Comparison of ENCODE assay signal across 16 cellular contexts in the genomic region with DNA sequence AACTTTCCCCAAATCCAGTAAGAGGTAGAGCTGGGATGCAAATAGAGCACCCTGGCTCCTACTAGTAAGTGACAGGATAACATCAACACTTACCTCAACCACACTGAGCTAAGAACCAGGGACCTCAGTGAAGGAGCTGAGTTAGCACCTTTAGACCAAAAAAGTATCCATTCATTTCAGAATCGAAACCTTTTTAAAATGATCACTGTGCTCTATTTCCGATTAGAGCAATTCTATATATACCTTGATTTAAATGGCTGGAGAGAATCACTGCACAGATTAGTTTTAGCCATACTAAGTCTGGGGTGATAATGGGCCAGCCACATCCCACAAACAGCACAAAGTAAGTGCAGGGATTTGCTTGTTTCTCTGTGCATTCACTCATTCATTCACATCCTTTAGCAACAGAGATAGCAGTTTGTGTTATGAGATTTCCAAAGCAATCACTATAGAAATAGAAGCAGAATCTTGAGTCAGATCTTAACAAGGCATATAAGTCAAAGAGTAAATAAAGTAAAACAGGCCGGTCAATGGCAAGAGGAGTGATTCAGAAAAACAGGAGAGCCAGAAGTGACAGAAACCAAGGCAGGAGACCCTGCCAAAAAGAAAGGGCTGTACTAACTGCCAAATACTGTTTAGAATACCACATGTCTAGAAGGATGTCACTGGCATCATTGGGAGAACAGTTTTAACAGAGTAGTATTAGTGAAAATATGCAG.
A peak's percentile ranks its signal among the peaks of the same experiment; 100 is the strongest.
DNase-seq lines count a peak whose midpoint lies in the region; ATAC-seq and TF ChIP-seq lines count a peak whose summit lies in the region.
"Had no signal": no experiment of that assay in that cellular context is flagged by ENCODE, and none has a peak within 500 bp of the region (broad histone marks: within the 10 kb centered on the region; RNA-seq: fewer than 3 reads in every experiment).

No MANE protein-coding gene starts in this region.

- no peaks in the 10 kb centered on the region for H3K9me2 ChIP-seq in PC-9 (ENCODE audit: insufficient read depth)

- H3K9me3 ChIP-seq in esophagus muscularis mucosa: no peaks in the 10 kb centered on the region
- no peaks in the 10 kb centered on the region for H3K9me3 ChIP-seq in stomach
- H3K9me3 ChIP-seq in PC-9 (ENCODE audit: insufficient read depth, low read depth): no peaks in the 10 kb centered on the region
- H3K9me3 ChIP-seq: BLaER1, colonic mucosa, upper lobe of right lung had no signal

- no TSS peak for BruUV-seq in PC-9 (replicated peaks; lab: Mats Ljungman, UMichigan)

- H3K27ac ChIP-seq in esophagus muscularis mucosa (replicated peaks in 1 of 4) (peak overlapping the region; percentile 17 to 57 (median 36)), stomach (peak overlapping the region; percentile 22 to 73 (median 31)), PC-9 (no peak overlapping the region)
- H3K27ac ChIP-seq: BLaER1, colonic mucosa, upper lobe of right lung had no signal

- DNase-seq in RPMI8226 (peak; percentile 74), esophagus muscularis mucosa (ENCODE audit: extremely low spot score) (no peak), stomach (no peak), NCI-H748 (lab: John Stamatoyannopoulos, UW; ENCODE audit: unreplicated experiment) (no peak), NCI-H1105 treated with DMSO at 0.1 percent for 48 hours (lab: John Stamatoyannopoulos, UW) (no peak), PC-9 (no peak), DMS 273 treated with DMSO at 0.1 percent for 48 hours (lab: John Stamatoyannopoulos, UW) (no peak)
- DNase-seq: activated B cell treated with CpG ODN at 0.5 μM for 24 hours; activated CD8-positive, alpha-beta memory T cell treated with anti-CD3 and anti-CD28 coated beads, Interleukin-2, amount 10 ng/mL, durations not matched to agents 7 days and 5 days; activated naive CD4-positive, alpha-beta T cell treated with anti-CD3 and anti-CD28 coated beads, Interleukin-2, amount 50 U/mL, for 16 hours; colonic mucosa; foreskin melanocyte; NCI-H2171 treated with DMSO at 0.1 percent for 48 hours; upper lobe of right lung had no signal

- no peak overlapping the region for H3K4me3 ChIP-seq in esophagus muscularis mucosa
- no peak overlapping the region for H3K4me3 ChIP-seq in stomach
- no peak overlapping the region for H3K4me3 ChIP-seq in PC-9
- H3K4me3 ChIP-seq: BLaER1, colonic mucosa, upper lobe of right lung had no signal

- H3K4me1 ChIP-seq in esophagus muscularis mucosa: peaks cover 6 to 28% (median 27%) of the 10 kb centered on the region in 4 donors
- peaks cover 3 to 32% (median 24%) of the 10 kb centered on the region in 4 donors for H3K4me1 ChIP-seq in stomach
- no peaks in the 10 kb centered on the region for H3K4me1 ChIP-seq in PC-9 (replicated peaks; ENCODE audit: insufficient read depth)
- H3K4me1 ChIP-seq: colonic mucosa had no signal

- H3K4me2 ChIP-seq in PC-9: no peak overlapping the region
- H3K4me2 ChIP-seq: BLaER1 had no signal

- no peaks in the 10 kb centered on the region for H3K79me2 ChIP-seq in PC-9 (ENCODE audit: low read depth)

- TF ChIP-seq CTCF in esophagus muscularis mucosa (IDR thresholded peaks at IDR 0.05): no peak
- TF ChIP-seq CTCF in stomach (IDR thresholded peaks at IDR 0.05): no peak
- no peak for TF ChIP-seq CTCF in PC-9 (conservative IDR thresholded peaks at IDR 0.05)

- no peak overlapping the region for H2AFZ ChIP-seq in PC-9

- intact Hi-C loops in esophagus muscularis mucosa (cut with DNase I): loop anchor here (5.0 kb wide), 1 partner anchor 136 kb away; a partner anchor contains a TSS
- intact Hi-C loops in stomach (cut with DNase I; ENCODE audit: low total_unique reads): no loop called here
- intact Hi-C loops in PC-9 (cut with micrococcal nuclease; ENCODE audit: unreplicated experiment): no loop called here

- TF ChIP-seq EP300 in esophagus muscularis mucosa (IDR thresholded peaks at IDR 0.05) (no peak), stomach (IDR thresholded peaks at IDR 0.05) (no peak)

- no peak for TF ChIP-seq POLR2A in esophagus muscularis mucosa (IDR thresholded peaks at IDR 0.05; ENCODE audit: low read depth)
- TF ChIP-seq POLR2A in stomach (IDR thresholded peaks at IDR 0.05): no peak

- ATAC-seq in GM18511 (IDR thresholded peaks at IDR 0.05; ENCODE audit: unreplicated experiment): peak; percentile 46
- ATAC-seq: activated CD8-positive, alpha-beta memory T cell treated with anti-CD3 and anti-CD28 coated beads, Interleukin-2, amount 10 ng/mL, durations not matched to agents 7 days and 5 days; upper lobe of right lung had no signal

- no peaks in the 10 kb centered on the region for H4K20me1 ChIP-seq in PC-9 (ENCODE audit: insufficient read depth)
- H4K20me1 ChIP-seq: BLaER1 had no signal

- H3F3A ChIP-seq in PC-9 (ENCODE audit: insufficient read depth, low read depth): no peaks in the 10 kb centered on the region

- 72% methylated on average over 3 of the region's 3 CpGs for WGBS in esophagus muscularis mucosa
- WGBS in stomach, 5 donors: 53 to 71% (median 65%) methylated on average over 3 of the region's 3 CpGs

- POLR2A ChIA-PET in PC-9 (lab: Charles Lee; ENCODE audit: unreplicated experiment): interaction anchor here (0.7 kb wide), 1 partner anchor 82 kb away, joined by 6 read pairs; no protein-coding TSS in a partner anchor

- H3K36me3 ChIP-seq in esophagus muscularis mucosa (peaks cover 0 to 62% (median 31%) of the 10 kb centered on the region in 4 donors), stomach (peaks cover 15 to 35% (median 31%) of the 10 kb centered on the region in 4 donors), PC-9 (ENCODE audit: low read depth) (no peaks in the 10 kb centered on the region)
- H3K36me3 ChIP-seq: colonic mucosa had no signal

- CTCF ChIA-PET in PC-9 (lab: Charles Lee): no interaction called here

- H3K27me3 ChIP-seq in esophagus muscularis mucosa: no peaks in the 10 kb centered on the region
- H3K27me3 ChIP-seq in stomach: no peaks in the 10 kb centered on the region
- H3K27me3 ChIP-seq in PC-9 (ENCODE audit: insufficient read depth, low read depth): no peaks in the 10 kb centered on the region
- H3K27me3 ChIP-seq: BLaER1, colonic mucosa, upper lobe of right lung had no signal
